Comparison of ENCODE assay signal across 16 cellular contexts in genomic region chr20:36248836-36249235, GRCh38.
"Had no signal": no experiment of that assay in that cellular context is flagged by ENCODE, and none has a peak within 500 bp of the region (broad histone marks: within the 10 kb centered on the region; RNA-seq: fewer than 3 reads in every experiment).

No MANE protein-coding gene starts in this region.

- H3K27me3 Mint-ChIP-seq: activated B cell treated with CpG ODN at 0.5 μM for 24 hours; activated CD4-positive, alpha-beta T cell treated with anti-CD3 and anti-CD28 coated beads, Interleukin-2, amount 10 ng/mL, durations not matched to agents 7 days and 5 days; activated naive CD8-positive, alpha-beta T cell treated with anti-CD3 and anti-CD28 coated beads for 36 hours; memory B cell; naive thymus-derived CD8-positive, alpha-beta T cell; stimulated activated naive CD8-positive, alpha-beta T cell treated with anti-CD3 and anti-CD28 coated beads, Interleukin-15, Interleukin-2, amounts not matched to agents 100 ng/mL and 50 ng/mL, for 24 hours had no signal

- ATAC-seq: naive thymus-derived CD8-positive, alpha-beta T cell; upper lobe of right lung had no signal

- H3K9me3 Mint-ChIP-seq: activated B cell treated with CpG ODN at 0.5 μM for 24 hours; activated CD4-positive, alpha-beta T cell treated with anti-CD3 and anti-CD28 coated beads, Interleukin-2, amount 10 ng/mL, durations not matched to agents 7 days and 5 days; activated naive CD8-positive, alpha-beta T cell treated with anti-CD3 and anti-CD28 coated beads for 36 hours; memory B cell; naive thymus-derived CD8-positive, alpha-beta T cell; stimulated activated naive CD8-positive, alpha-beta T cell treated with anti-CD3 and anti-CD28 coated beads, Interleukin-15, Interleukin-2, amounts not matched to agents 100 ng/mL and 50 ng/mL, for 24 hours had no signal

- DNase-seq: activated B cell treated with CpG ODN at 0.5 μM for 24 hours; activated CD4-positive, alpha-beta T cell treated with anti-CD3 and anti-CD28 coated beads, Interleukin-2, amount 10 ng/mL, durations not matched to agents 7 days and 5 days; activated CD8-positive, alpha-beta memory T cell treated with anti-CD3 and anti-CD28 coated beads, Interleukin-2, amount 50 U/mL, for 48 hours; activated gamma-delta T cell treated with Interleukin-2 at 50 U/mL for 16 hours; activated naive CD8-positive, alpha-beta T cell treated with anti-CD3 and anti-CD28 coated beads for 36 hours; effector CD8-positive, alpha-beta T cell; foreskin fibroblast; kidney; left ventricle myocardium inferior; naive thymus-derived CD8-positive, alpha-beta T cell; spleen; T-helper 2 cell; upper lobe of right lung had no signal

- H3K4me3 Mint-ChIP-seq: activated B cell treated with CpG ODN at 0.5 μM for 24 hours; activated CD4-positive, alpha-beta T cell treated with anti-CD3 and anti-CD28 coated beads, Interleukin-2, amount 10 ng/mL, durations not matched to agents 7 days and 5 days; activated naive CD8-positive, alpha-beta T cell treated with anti-CD3 and anti-CD28 coated beads for 36 hours; memory B cell; naive thymus-derived CD8-positive, alpha-beta T cell; stimulated activated naive CD8-positive, alpha-beta T cell treated with anti-CD3 and anti-CD28 coated beads, Interleukin-15, Interleukin-2, amounts not matched to agents 100 ng/mL and 50 ng/mL, for 24 hours had no signal

- H3K27ac Mint-ChIP-seq: activated B cell treated with CpG ODN at 0.5 μM for 24 hours; activated CD4-positive, alpha-beta T cell treated with anti-CD3 and anti-CD28 coated beads, Interleukin-2, amount 10 ng/mL, durations not matched to agents 7 days and 5 days; activated naive CD8-positive, alpha-beta T cell treated with anti-CD3 and anti-CD28 coated beads for 36 hours; memory B cell; stimulated activated naive CD8-positive, alpha-beta T cell treated with anti-CD3 and anti-CD28 coated beads, Interleukin-15, Interleukin-2, amounts not matched to agents 100 ng/mL and 50 ng/mL, for 24 hours had no signal

- H3K4me3 ChIP-seq: left ventricle myocardium inferior, right atrium auricular region, spleen, upper lobe of right lung had no signal

- H3K9me3 ChIP-seq: left ventricle myocardium inferior, right atrium auricular region, spleen, upper lobe of right lung had no signal

- H3K4me1 ChIP-seq: upper lobe of right lung had no signal

- H3K27ac ChIP-seq: left ventricle myocardium inferior, right atrium auricular region, spleen, upper lobe of right lung had no signal

- H3K27me3 ChIP-seq: right atrium auricular region, spleen, upper lobe of right lung had no signal

- H3K4me1 Mint-ChIP-seq: activated B cell treated with CpG ODN at 0.5 μM for 24 hours had no signal
